In genomic region chr9:83218411-83219090, GRCh38 we compare ENCODE assay signal across 9 cellular contexts.
DNase-seq lines count a peak whose midpoint lies in the region; ATAC-seq and TF ChIP-seq lines count a peak whose summit lies in the region.
"Had no signal": no experiment of that assay in that cellular context is flagged by ENCODE, and none has a peak within 500 bp of the region (broad histone marks: within the 10 kb centered on the region; RNA-seq: fewer than 3 reads in every experiment).

No MANE protein-coding gene starts in this region.

- no peaks in the 10 kb centered on the region for H3K27me3 ChIP-seq in tibial nerve
- H3K27me3 ChIP-seq in Peyer's patch = no peaks in the 10 kb centered on the region

- WGBS in tibial nerve, 2 donors = 75 to 77% methylated on average over 11 of the region's 11 CpGs

- no peaks in the 10 kb centered on the region for H3K36me3 Mint-ChIP-seq in activated naive CD8-positive, alpha-beta T cell
- H3K36me3 Mint-ChIP-seq in activated naive CD8-positive, alpha-beta T cell treated with anti-CD3 and anti-CD28 coated beads, Interleukin-2, amount 50 U/mL, for 24 hours (ENCODE audit: low read depth) = no peaks in the 10 kb centered on the region
- H3K36me3 Mint-ChIP-seq in nephron (ENCODE audit: low read depth) = peaks cover 15% of the 10 kb centered on the region
- H3K36me3 Mint-ChIP-seq: T-cell had no signal

- no peak overlapping the region for H3K27ac Mint-ChIP-seq in activated naive CD8-positive, alpha-beta T cell
- H3K27ac Mint-ChIP-seq in activated naive CD8-positive, alpha-beta T cell treated with anti-CD3 and anti-CD28 coated beads, Interleukin-2, amount 50 U/mL, for 24 hours = no peak overlapping the region
- peak overlapping the region in 2 of 3 experiments; percentile 23 to 89 for H3K27ac Mint-ChIP-seq in nephron
- H3K27ac Mint-ChIP-seq: T-cell had no signal

- no peak overlapping the region for H3K27ac ChIP-seq in coronary artery
- peak overlapping the region in 2 of 4 donors; percentile 54 to 78 for H3K27ac ChIP-seq in tibial nerve
- H3K27ac ChIP-seq in Peyer's patch = no peak overlapping the region

- TF ChIP-seq CTCF in coronary artery (IDR thresholded peaks at IDR 0.05) = no peak
- no peak for TF ChIP-seq CTCF in nephron (IDR thresholded peaks at IDR 0.05; ENCODE audit: unreplicated experiment in 3 of 3)
- TF ChIP-seq CTCF in tibial nerve (IDR thresholded peaks at IDR 0.05) = no peak
- no peak for TF ChIP-seq CTCF in Peyer's patch (IDR thresholded peaks at IDR 0.05)

- peak overlapping the region; percentile 38 for H3K4me3 Mint-ChIP-seq in activated naive CD8-positive, alpha-beta T cell
- H3K4me3 Mint-ChIP-seq in activated naive CD8-positive, alpha-beta T cell treated with anti-CD3 and anti-CD28 coated beads, Interleukin-2, amount 50 U/mL, for 24 hours = no peak overlapping the region
- H3K4me3 Mint-ChIP-seq in nephron = peak overlapping the region; percentile 88 to 95 (median 91)

- peaks cover 6% of the 10 kb centered on the region for H3K4me1 Mint-ChIP-seq in activated naive CD8-positive, alpha-beta T cell (ENCODE audit: low read depth)
- peaks cover 3% of the 10 kb centered on the region for H3K4me1 Mint-ChIP-seq in activated naive CD8-positive, alpha-beta T cell treated with anti-CD3 and anti-CD28 coated beads, Interleukin-2, amount 50 U/mL, for 24 hours
- H3K4me1 Mint-ChIP-seq in nephron = peaks cover 13% of the 10 kb centered on the region

- TF ChIP-seq EP300 in tibial nerve (IDR thresholded peaks at IDR 0.05) = no peak

- in situ Hi-C loops in ACHN (cut with HindIII; ENCODE audit: low pct_ligation_motif_present, low pct_unique_long_range_greater_than_20kb, low sequenced_read_pairs) = no loop called here

- no peak for ATAC-seq in activated naive CD8-positive, alpha-beta T cell treated with anti-CD3 and anti-CD28 coated beads, Interleukin-2, amount 50 U/mL, for 24 hours
- no peak for ATAC-seq in GM21576 (IDR thresholded peaks at IDR 0.05; ENCODE audit: unreplicated experiment)
- ATAC-seq: T-cell had no signal

- H3K9me3 ChIP-seq in tibial nerve (no peaks in the 10 kb centered on the region), Peyer's patch (no peaks in the 10 kb centered on the region)

- H3K27me3 Mint-ChIP-seq in activated naive CD8-positive, alpha-beta T cell = peaks cover 31% of the 10 kb centered on the region
- H3K27me3 Mint-ChIP-seq in activated naive CD8-positive, alpha-beta T cell treated with anti-CD3 and anti-CD28 coated beads, Interleukin-2, amount 50 U/mL, for 24 hours = peaks cover 44% of the 10 kb centered on the region
- peaks cover under 1% of the 10 kb centered on the region for H3K27me3 Mint-ChIP-seq in nephron (ENCODE audit: low read depth)

- H3K4me1 ChIP-seq in tibial nerve (peaks cover 0 to 23% (median 4%) of the 10 kb centered on the region in 4 donors), Peyer's patch (no peaks in the 10 kb centered on the region)

- DNase-seq in activated naive CD8-positive, alpha-beta T cell treated with anti-CD3 and anti-CD28 coated beads, Interleukin-2, amount 50 U/mL, for 24 hours = no peak
- DNase-seq in coronary artery (ENCODE audit: low spot score) (no peak), tibial nerve (ENCODE audit: low spot score in 2 of 2) (no peak), Peyer's patch (no peak), ACHN (no peak)
- DNase-seq: T-cell had no signal

- H3K36me3 ChIP-seq in tibial nerve = no peaks in the 10 kb centered on the region
- no peaks in the 10 kb centered on the region for H3K36me3 ChIP-seq in Peyer's patch

- H3K4me3 ChIP-seq in coronary artery (peak overlapping the region; percentile 85), tibial nerve (peak overlapping the region; percentile 33 to 62 (median 45)), Peyer's patch (peak overlapping the region in 1 of 4 donors; percentile 60)

- TF ChIP-seq POLR2A in tibial nerve (IDR thresholded peaks at IDR 0.05) (no peak), Peyer's patch (IDR thresholded peaks at IDR 0.05) (no peak)

- H3K9me3 Mint-ChIP-seq in activated naive CD8-positive, alpha-beta T cell (ENCODE audit: low read depth) = peaks cover 6% of the 10 kb centered on the region
- H3K9me3 Mint-ChIP-seq in activated naive CD8-positive, alpha-beta T cell treated with anti-CD3 and anti-CD28 coated beads, Interleukin-2, amount 50 U/mL, for 24 hours = peaks cover 3% of the 10 kb centered on the region
- H3K9me3 Mint-ChIP-seq in nephron = peaks cover 15% of the 10 kb centered on the region

Comparison
In these comparisons a context has a peak if more than half of its experiments do, and no peak if none do; other contexts are left out.
1. H3K27ac Mint-ChIP-seq: peak in nephron (2 of 3); none in activated naive CD8-positive, alpha-beta T cell (single experiment) and activated naive CD8-positive, alpha-beta T cell treated with anti-CD3 and anti-CD28 coated beads, Interleukin-2, amount 50 U/mL, for 24 hours (single experiment).